Comparison of ENCODE assay signal across 24 cellular contexts in genomic region chr18:65380986-65381385, GRCh38.
"Had no signal": no experiment of that assay in that cellular context is flagged by ENCODE, and none has a peak within 500 bp of the region (broad histone marks: within the 10 kb centered on the region; RNA-seq: fewer than 3 reads in every experiment).

No MANE protein-coding gene starts in this region.

- H3K36me3 Mint-ChIP-seq: mesothelial cell of epicardium; naive B cell; stimulated activated naive B cell treated with anti-CD40 and anti-IgM and Interleukin-4, amounts not matched to agents 10 μg/mL and 1 μg/mL and 100 μg/mL, for 72 hours had no signal

- H3K4me3 Mint-ChIP-seq: mesothelial cell of epicardium; naive B cell; nephron; stimulated activated naive B cell treated with anti-CD40 and anti-IgM and Interleukin-4, amounts not matched to agents 10 μg/mL and 1 μg/mL and 100 μg/mL, for 72 hours; stimulated activated naive CD8-positive, alpha-beta T cell treated with anti-CD3 and anti-CD28 coated beads, Interleukin-15, Interleukin-2, amounts not matched to agents 100 ng/mL and 50 ng/mL, for 24 hours had no signal

- H3K4me1 Mint-ChIP-seq: mesothelial cell of epicardium, naive B cell, nephron had no signal

- DNase-seq: effector CD4-positive, alpha-beta T cell; gastrocnemius medialis; head of caudate nucleus; kidney; mesenchymal stem cell; mucosa of descending colon; naive B cell; nucleus accumbens; ovary; right lobe of liver; small intestine; stimulated activated CD4-positive, alpha-beta T cell treated with anti-CD3 and anti-CD28 coated beads, Interleukin-15, amount 100 ng/mL, for 24 hours; stimulated activated CD4-positive, alpha-beta T cell treated with anti-CD3 and anti-CD28 coated beads, Interleukin-2, amount 100 ng/mL, for 48 hours; stimulated activated naive B cell treated with anti-CD40 and anti-IgM and Interleukin-4, amounts not matched to agents 10 μg/mL and 1 μg/mL and 100 μg/mL, for 72 hours; transverse colon; upper lobe of right lung; uterus had no signal

- H3K27me3 Mint-ChIP-seq: naive B cell; progenitor cell of endocrine pancreas; stimulated activated naive B cell treated with anti-CD40 and anti-IgM and Interleukin-4, amounts not matched to agents 10 μg/mL and 1 μg/mL and 100 μg/mL, for 72 hours; stimulated activated naive CD8-positive, alpha-beta T cell treated with anti-CD3 and anti-CD28 coated beads, Interleukin-15, Interleukin-2, amounts not matched to agents 100 ng/mL and 50 ng/mL, for 24 hours had no signal

- H3K27ac Mint-ChIP-seq: mesothelial cell of epicardium; nephron; progenitor cell of endocrine pancreas; stimulated activated naive B cell treated with anti-CD40 and anti-IgM and Interleukin-4, amounts not matched to agents 10 μg/mL and 1 μg/mL and 100 μg/mL, for 72 hours; stimulated activated naive CD8-positive, alpha-beta T cell treated with anti-CD3 and anti-CD28 coated beads, Interleukin-15, Interleukin-2, amounts not matched to agents 100 ng/mL and 50 ng/mL, for 24 hours had no signal

- ATAC-seq: gastrocnemius medialis; left lobe of liver; mucosa of descending colon; right lobe of liver; stimulated activated naive B cell treated with anti-CD40 and anti-IgM and Interleukin-4, amounts not matched to agents 10 μg/mL and 1 μg/mL and 100 μg/mL, for 72 hours; upper lobe of right lung had no signal

- H3K4me3 ChIP-seq: dorsolateral prefrontal cortex, gastrocnemius medialis, mucosa of descending colon, ovary, right lobe of liver, suprapubic skin, transverse colon, upper lobe of right lung, uterus had no signal
